25 cellular contexts compared by ENCODE assay signal in the genomic region with DNA sequence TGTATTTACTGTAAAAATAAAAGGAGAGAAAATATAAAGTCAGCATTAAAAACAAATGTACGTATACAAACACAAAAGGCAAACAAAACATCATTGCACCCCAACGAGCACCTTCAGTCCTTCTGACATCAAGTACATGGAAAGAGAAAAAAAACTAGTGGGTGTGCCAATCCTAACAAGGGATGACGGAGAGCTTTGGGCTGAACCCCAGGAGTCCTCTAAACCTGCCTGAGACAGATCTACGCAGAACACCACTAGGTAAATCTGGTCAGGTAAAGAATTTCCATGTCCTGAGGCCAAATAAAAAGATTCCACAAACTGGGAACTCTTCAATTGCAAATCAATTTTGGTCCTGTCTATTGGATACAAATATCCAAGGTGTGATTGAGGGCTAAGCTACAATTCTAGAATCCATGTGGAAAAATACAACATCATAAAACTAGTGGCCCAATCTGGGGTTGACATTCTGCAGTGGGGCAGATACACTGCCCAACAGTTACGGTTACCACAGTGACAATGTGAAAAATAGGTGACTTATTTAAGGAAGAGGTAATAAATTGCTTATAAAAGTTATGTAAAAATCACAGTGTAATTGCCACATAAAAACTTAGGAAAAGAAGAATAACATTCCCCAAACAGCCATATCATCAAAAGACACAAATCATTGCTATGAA.
"Had no signal": no experiment of that assay in that cellular context is flagged by ENCODE, and none has a peak within 500 bp of the region (broad histone marks: within the 10 kb centered on the region; RNA-seq: fewer than 3 reads in every experiment).

No MANE protein-coding gene starts in this region.

- H2AFZ ChIP-seq: hepatocyte, parathyroid adenoma had no signal

- H3K27ac ChIP-seq: brain microvascular endothelial cell, esophagus muscularis mucosa, hepatocyte, parathyroid adenoma, tibial nerve, uterus, WERI-Rb-1 had no signal

- H3K4me3 ChIP-seq: esophagus muscularis mucosa, hepatocyte, tibial nerve, uterus had no signal

- DNase-seq: activated CD4-positive, alpha-beta T cell treated with anti-CD3 and anti-CD28 coated beads for 1 hour; activated CD4-positive, alpha-beta T cell treated with anti-CD3 and anti-CD28 coated beads, Interleukin-2, amount 50 U/mL, for 1 hour; activated CD8-positive, alpha-beta T cell treated with anti-CD3 and anti-CD28 coated beads, Interleukin-2, amount 10 ng/mL, durations not matched to agents 7 days and 5 days; activated gamma-delta T cell; aorta; brain microvascular endothelial cell; caudate nucleus; glutamatergic neuron; left cardiac atrium; mammary epithelial cell; nephron progenitor cell; nucleus accumbens; right cardiac atrium; stimulated activated CD4-positive, alpha-beta T cell treated with anti-CD3 and anti-CD28 coated beads, Interleukin-12 subunit alpha, Interleukin-12 subunit beta, amount 100 ng/mL, for 4 hours; stimulated activated naive CD8-positive, alpha-beta T cell treated with anti-CD3 and anti-CD28 coated beads, Interleukin-15, amount 100 ng/mL, for 72 hours; T-cell; uterus; WERI-Rb-1 had no signal

- H3K9me3 ChIP-seq: esophagus muscularis mucosa, tibial nerve, uterus had no signal

- H3K9ac ChIP-seq: parathyroid adenoma had no signal

- H3K27me3 ChIP-seq: brain microvascular endothelial cell, esophagus muscularis mucosa, hepatocyte, tibial nerve, uterus had no signal

- H3K4me2 ChIP-seq: hepatocyte had no signal

- ATAC-seq: activated CD8-positive, alpha-beta T cell treated with anti-CD3 and anti-CD28 coated beads, Interleukin-2, amount 10 ng/mL, durations not matched to agents 7 days and 5 days; activated naive CD4-positive, alpha-beta T cell treated with anti-CD3 and anti-CD28 coated beads, Interleukin-2, amount 50 U/mL, for 72 hours; left cardiac atrium; right cardiac atrium; stimulated activated naive CD8-positive, alpha-beta T cell treated with anti-CD3 and anti-CD28 coated beads, Interleukin-15, amount 100 ng/mL, for 72 hours; T-cell had no signal

- H3K36me3 ChIP-seq: brain microvascular endothelial cell, uterus had no signal

- FAIRE-seq: frontal cortex, TTC549 had no signal

- H3K4me1 ChIP-seq: esophagus muscularis mucosa, parathyroid adenoma, tibial nerve, uterus had no signal
